In genomic region chr14:96461950-96462798, GRCh38 we compare ENCODE assay signal across 27 cellular contexts. TPM values are rescaled to one million over a fixed set of nuclear protein-coding genes. Genes with fewer than 3 reads are reported as not detected.
DNase-seq lines count a peak whose midpoint lies in the region; ATAC-seq, FAIRE-seq and TF ChIP-seq lines count a peak whose summit lies in the region.
"Had no signal": no experiment of that assay in that cellular context is flagged by ENCODE, and none has a peak within 500 bp of the region (broad histone marks: within the 10 kb centered on the region; RNA-seq: fewer than 3 reads in every experiment).

No MANE protein-coding gene starts in this region.

- no peak for TF ChIP-seq CTCF in activated CD8-positive, alpha-beta T cell treated with anti-CD3 and anti-CD28 coated beads for 36 hours (IDR thresholded peaks at IDR 0.05)
- TF ChIP-seq CTCF in HepG2 (CRISPR knock-in tag; IDR thresholded peaks at IDR 0.05): no peak
- no peak for TF ChIP-seq CTCF in type B pancreatic cell (conservative IDR thresholded peaks at IDR 0.05)

- H3K36me3 Mint-ChIP-seq in activated CD8-positive, alpha-beta T cell treated with anti-CD3 and anti-CD28 coated beads for 36 hours (ENCODE audit: low read depth): no peaks in the 10 kb centered on the region
- peaks cover 3% of the 10 kb centered on the region for H3K36me3 Mint-ChIP-seq in type B pancreatic cell
- no peaks in the 10 kb centered on the region for H3K36me3 Mint-ChIP-seq in activated CD4-positive, alpha-beta T cell treated with anti-CD3 and anti-CD28 coated beads for 36 hours (ENCODE audit: low read depth)
- H3K36me3 Mint-ChIP-seq: CD4-positive, CD25-positive, alpha-beta regulatory T cell; stimulated activated memory B cell treated with anti-CD40 and anti-IgM and Interleukin-4, amounts not matched to agents 10 μg/mL and 1 μg/mL and 100 μg/mL, for 72 hours had no signal

- no peaks in the 10 kb centered on the region for H3K79me2 ChIP-seq in HepG2 (ENCODE audit: insufficient read depth, low read length)

- ATAC-seq in stimulated activated naive CD8-positive, alpha-beta T cell treated with anti-CD3 and anti-CD28 coated beads, Interleukin-15, amount 100 ng/mL, for 72 hours: peak; percentile 43
- no peak for ATAC-seq in stimulated activated naive CD8-positive, alpha-beta T cell treated with anti-CD3 and anti-CD28 coated beads, Interleukin-15, Interleukin-2, amounts not matched to agents 100 U/mL and 50 U/mL, for 24 hours
- ATAC-seq in activated CD8-positive, alpha-beta T cell treated with anti-CD3 and anti-CD28 coated beads for 36 hours: peak; percentile 55
- ATAC-seq in HepG2: peak; percentile 88
- ATAC-seq in GM21619 (IDR thresholded peaks at IDR 0.05; ENCODE audit: unreplicated experiment): no peak
- no peak for ATAC-seq in activated CD4-positive, alpha-beta T cell treated with anti-CD3 and anti-CD28 coated beads for 36 hours
- ATAC-seq in GM18517 (IDR thresholded peaks at IDR 0.05; ENCODE audit: unreplicated experiment): no peak
- ATAC-seq: heart right ventricle; stimulated activated memory B cell treated with anti-CD40 and anti-IgM and Interleukin-4, amounts not matched to agents 10 μg/mL and 1 μg/mL and 100 μg/mL, for 72 hours; upper lobe of right lung had no signal

- H3K9ac ChIP-seq in HepG2 (ENCODE audit: insufficient read depth, low read depth, low read length): peak overlapping the region; percentile 28
- H3K9ac ChIP-seq: SK-N-SH had no signal

- H3K36me3 ChIP-seq in HepG2 (replicated peaks in 1 of 2; ENCODE audit: control insufficient read depth in 1 of 2, insufficient read depth in 2 of 2, low read length in 2 of 2): no peaks in the 10 kb centered on the region
- H3K36me3 ChIP-seq: heart right ventricle, neutrophil, upper lobe of right lung had no signal

- WGBS in HepG2 (ENCODE audit: low lambda C conversion rate): 2% methylated on average over 8 of the region's 8 CpGs

- H3K27ac Mint-ChIP-seq in stimulated activated naive CD8-positive, alpha-beta T cell treated with anti-CD3 and anti-CD28 coated beads, Interleukin-15, amount 100 ng/mL, for 72 hours: peak overlapping the region; percentile 77 to 90
- H3K27ac Mint-ChIP-seq in activated CD8-positive, alpha-beta T cell treated with anti-CD3 and anti-CD28 coated beads for 36 hours: no peak overlapping the region
- peak overlapping the region; percentile 90 for H3K27ac Mint-ChIP-seq in type B pancreatic cell
- H3K27ac Mint-ChIP-seq in activated CD4-positive, alpha-beta T cell treated with anti-CD3 and anti-CD28 coated beads for 36 hours: no peak overlapping the region
- H3K27ac Mint-ChIP-seq: CD4-positive, CD25-positive, alpha-beta regulatory T cell; stimulated activated memory B cell treated with anti-CD40 and anti-IgM and Interleukin-4, amounts not matched to agents 10 μg/mL and 1 μg/mL and 100 μg/mL, for 72 hours had no signal

- no peaks in the 10 kb centered on the region for H3K27me3 ChIP-seq in HepG2 (ENCODE audit: control insufficient read depth in 1 of 2, insufficient read depth in 2 of 2, low read length in 2 of 2)
- H3K27me3 ChIP-seq: neutrophil, upper lobe of right lung had no signal

- TF ChIP-seq EP300 in HepG2 (IDR thresholded peaks at IDR 0.05; ENCODE audit: low read depth in 2 of 2, low read length in 2 of 2) (peak; percentile 68 to 88; a peak in 3 of 4 replicates), HepG2 (CRISPR knock-in tag; IDR thresholded peaks at IDR 0.05; ENCODE audit: borderline replicate concordance) (peak; percentile 89)

- H3K9me3 Mint-ChIP-seq in stimulated activated naive CD8-positive, alpha-beta T cell treated with anti-CD3 and anti-CD28 coated beads, Interleukin-15, amount 100 ng/mL, for 72 hours: no peaks in the 10 kb centered on the region
- no peaks in the 10 kb centered on the region for H3K9me3 Mint-ChIP-seq in activated CD8-positive, alpha-beta T cell treated with anti-CD3 and anti-CD28 coated beads for 36 hours
- H3K9me3 Mint-ChIP-seq in type B pancreatic cell: no peaks in the 10 kb centered on the region
- H3K9me3 Mint-ChIP-seq in activated CD4-positive, alpha-beta T cell treated with anti-CD3 and anti-CD28 coated beads for 36 hours (ENCODE audit: low read depth): no peaks in the 10 kb centered on the region
- H3K9me3 Mint-ChIP-seq: CD4-positive, CD25-positive, alpha-beta regulatory T cell; stimulated activated memory B cell treated with anti-CD40 and anti-IgM and Interleukin-4, amounts not matched to agents 10 μg/mL and 1 μg/mL and 100 μg/mL, for 72 hours had no signal

- no peaks in the 10 kb centered on the region for H3K9me3 ChIP-seq in HepG2 (ENCODE audit: low read length)
- H3K9me3 ChIP-seq: heart right ventricle, neutrophil, SK-N-SH, upper lobe of right lung had no signal

- H3K4me3 ChIP-seq in HepG2 (replicated peaks in 1 of 3; ENCODE audit: insufficient read depth in 1 of 3, low read depth in 2 of 3, low read length in 3 of 3): peak overlapping the region in 2 of 3 experiments; percentile 15 to 44; a peak in 2 of 6 replicates
- H3K4me3 ChIP-seq: heart right ventricle, PC-9, upper lobe of right lung had no signal

- no peaks in the 10 kb centered on the region for H3K27me3 Mint-ChIP-seq in stimulated activated naive CD8-positive, alpha-beta T cell treated with anti-CD3 and anti-CD28 coated beads, Interleukin-15, amount 100 ng/mL, for 72 hours
- peaks cover 2% of the 10 kb centered on the region for H3K27me3 Mint-ChIP-seq in activated CD8-positive, alpha-beta T cell treated with anti-CD3 and anti-CD28 coated beads for 36 hours
- H3K27me3 Mint-ChIP-seq in type B pancreatic cell: no peaks in the 10 kb centered on the region
- no peaks in the 10 kb centered on the region for H3K27me3 Mint-ChIP-seq in activated CD4-positive, alpha-beta T cell treated with anti-CD3 and anti-CD28 coated beads for 36 hours
- H3K27me3 Mint-ChIP-seq: stimulated activated memory B cell treated with anti-CD40 and anti-IgM and Interleukin-4, amounts not matched to agents 10 μg/mL and 1 μg/mL and 100 μg/mL, for 72 hours had no signal

- peaks cover 50% of the 10 kb centered on the region for H3K4me1 ChIP-seq in HepG2 (ENCODE audit: insufficient read depth, low read length)
- H3K4me1 ChIP-seq: heart right ventricle, upper lobe of right lung had no signal

- peaks cover 10% of the 10 kb centered on the region for H3K4me1 Mint-ChIP-seq in stimulated activated naive CD8-positive, alpha-beta T cell treated with anti-CD3 and anti-CD28 coated beads, Interleukin-15, amount 100 ng/mL, for 72 hours
- H3K4me1 Mint-ChIP-seq in activated CD8-positive, alpha-beta T cell treated with anti-CD3 and anti-CD28 coated beads for 36 hours (ENCODE audit: low read depth): peaks cover 9% of the 10 kb centered on the region
- H3K4me1 Mint-ChIP-seq in type B pancreatic cell (ENCODE audit: unreplicated experiment): peaks cover 9% of the 10 kb centered on the region
- peaks cover 6% of the 10 kb centered on the region for H3K4me1 Mint-ChIP-seq in activated CD4-positive, alpha-beta T cell treated with anti-CD3 and anti-CD28 coated beads for 36 hours
- H3K4me1 Mint-ChIP-seq: stimulated activated memory B cell treated with anti-CD40 and anti-IgM and Interleukin-4, amounts not matched to agents 10 μg/mL and 1 μg/mL and 100 μg/mL, for 72 hours had no signal

- CTCF ChIA-PET in activated CD8-positive, alpha-beta T cell treated with anti-CD3 and anti-CD28 coated beads for 36 hours (lab: Charles Lee): no interaction called here
- CTCF ChIA-PET in HepG2 (lab: Yijun Ruan, JAX; ENCODE audit: low intra/inter-chr PET ratio, low total read pairs): no interaction called here
- CTCF ChIA-PET in activated CD4-positive, alpha-beta T cell treated with anti-CD3 and anti-CD28 coated beads for 36 hours (lab: Charles Lee): interaction anchor here (0.6 to 1.0 kb wide), 2 partner anchors 57 to 82 kb away, joined by 3 to 4 read pairs; no protein-coding TSS in a partner anchor

- peak; percentile 86 for FAIRE-seq in HepG2 (lab: Jason Lieb, UNC)
- FAIRE-seq: H54, keratinocyte had no signal

- peak; percentile 38; a peak in 1 of 4 replicates for TF ChIP-seq POLR2A in HepG2 (IDR thresholded peaks at IDR 0.05; ENCODE audit: insufficient read depth in 1 of 2, low read depth in 2 of 2, low read length in 2 of 2)

- no peak for DNase-seq in stimulated activated naive CD8-positive, alpha-beta T cell treated with anti-CD3 and anti-CD28 coated beads, Interleukin-15, amount 100 ng/mL, for 72 hours
- DNase-seq in stimulated activated naive CD8-positive, alpha-beta T cell treated with anti-CD3 and anti-CD28 coated beads, Interleukin-15, Interleukin-2, amounts not matched to agents 100 U/mL and 50 U/mL, for 24 hours: no peak
- DNase-seq in activated CD8-positive, alpha-beta T cell treated with anti-CD3 and anti-CD28 coated beads for 36 hours: peak; percentile 39
- DNase-seq in HepG2 (ENCODE audit: low spot score) (peak; percentile 90), type B pancreatic cell (ENCODE audit: extremely low spot score, unreplicated experiment) (no peak)
- no peak for DNase-seq in activated CD4-positive, alpha-beta T cell treated with anti-CD3 and anti-CD28 coated beads for 36 hours
- DNase-seq: ACHN; activated CD4-positive, CD25-positive, alpha-beta regulatory T cell treated with anti-CD3 and anti-CD28 coated beads, Interleukin-2, amount 50 U/mL, for 72 hours; activated effector memory CD4-positive, alpha-beta T cell treated with anti-CD3 and anti-CD28 coated beads, Interleukin-2, amount 50 U/mL, for 16 hours; aorta; CD4-positive, CD25-positive, alpha-beta regulatory T cell; cerebellar nuclear complex; heart right ventricle; Karpas-422; NCI-H1105 treated with DMSO at 0.1 percent for 48 hours; NCI-H748 treated with DMSO at 0.1 percent for 48 hours; PC-9; retina; SK-N-SH; T1000; upper lobe of right lung had no signal

- POLR2A ChIA-PET in activated CD8-positive, alpha-beta T cell treated with anti-CD3 and anti-CD28 coated beads for 36 hours (lab: Charles Lee): no interaction called here
- POLR2A ChIA-PET in HepG2 (lab: Yijun Ruan, JAX): interaction anchor here (0.8 to 1.6 kb wide), 4 partner anchors 8 to 51 kb away, joined by 3 to 4 read pairs (median 3); no protein-coding TSS in a partner anchor
- POLR2A ChIA-PET in activated CD4-positive, alpha-beta T cell treated with anti-CD3 and anti-CD28 coated beads for 36 hours (lab: Charles Lee): no interaction called here

- TF ChIP-seq RAD21 in HepG2 (CRISPR knock-in tag; IDR thresholded peaks at IDR 0.05): no peak

- peak overlapping the region; percentile 85 for H3K27ac ChIP-seq in HepG2 (ENCODE audit: extremely low read length, insufficient read depth, low read length)
- H3K27ac ChIP-seq: heart right ventricle, neutrophil, PC-9, upper lobe of right lung had no signal

- peak overlapping the region; percentile 75 for H3K4me2 ChIP-seq in HepG2 (ENCODE audit: low read depth, low read length)
- H3K4me2 ChIP-seq: PC-9, SK-N-SH had no signal

- BruUV-seq in HepG2 (replicated peaks; lab: Mats Ljungman, UMichigan): TSS peak; percentile 99

- H3K4me3 Mint-ChIP-seq in stimulated activated naive CD8-positive, alpha-beta T cell treated with anti-CD3 and anti-CD28 coated beads, Interleukin-15, amount 100 ng/mL, for 72 hours: no peak overlapping the region
- no peak overlapping the region for H3K4me3 Mint-ChIP-seq in activated CD8-positive, alpha-beta T cell treated with anti-CD3 and anti-CD28 coated beads for 36 hours
- peak overlapping the region; percentile 41 for H3K4me3 Mint-ChIP-seq in type B pancreatic cell
- no peak overlapping the region for H3K4me3 Mint-ChIP-seq in activated CD4-positive, alpha-beta T cell treated with anti-CD3 and anti-CD28 coated beads for 36 hours
- H3K4me3 Mint-ChIP-seq: CD4-positive, CD25-positive, alpha-beta regulatory T cell; stimulated activated memory B cell treated with anti-CD40 and anti-IgM and Interleukin-4, amounts not matched to agents 10 μg/mL and 1 μg/mL and 100 μg/mL, for 72 hours had no signal

- intact Hi-C loops in activated CD8-positive, alpha-beta T cell treated with anti-CD3 and anti-CD28 coated beads for 36 hours (cut with micrococcal nuclease): no loop called here
- intact Hi-C loops in HepG2 (cut with micrococcal nuclease; ENCODE audit: unreplicated experiment): loop anchor here (5.0 kb wide), 1 partner anchor 40 kb away; the partner anchor contains the start of gene PAPOLA
- intact Hi-C loops in activated CD4-positive, alpha-beta T cell treated with anti-CD3 and anti-CD28 coated beads for 36 hours (cut with DNase I, micrococcal nuclease): no loop called here

- H4K20me1 ChIP-seq in HepG2 (ENCODE audit: insufficient read depth, low read length): no peaks in the 10 kb centered on the region

- in situ Hi-C loops in HepG2 (cut with HindIII; ENCODE audit: extremely low pct_ligation_motif_present, low pct_unique_long_range_greater_than_20kb): no loop called here

- H2AFZ ChIP-seq in HepG2 (ENCODE audit: low read length): peak overlapping the region; percentile 67
- H2AFZ ChIP-seq: PC-9 had no signal

RNA-seq across cellular contexts. Expression of gene PAPOLA, which starts 40.0 kb away (rescaled TPM):
- total RNA-seq in activated CD8-positive, alpha-beta T cell treated with anti-CD3 and anti-CD28 coated beads for 36 hours: 100 to 1,000 TPM; 176 to 178 TPM
- total RNA-seq in HepG2 (2016; rRNA removed; fragmentation: Illumina TruSeq; extraction: Trizol): 103 and 179 TPM in 2 replicates
- 63.8 and 72.8 TPM in 2 replicates for total RNA-seq in HepG2 (2016; cell fraction: cytosol; rRNA removed; fragmentation: Illumina TruSeq; extraction: Trizol; ENCODE audit: low read depth)
- total RNA-seq in HepG2 (2016; cell fraction: insoluble cytoplasmic fraction; rRNA removed; fragmentation: Illumina TruSeq; extraction: Trizol): 103 and 174 TPM in 2 replicates
- total RNA-seq in HepG2 (2016; cell fraction: membrane; rRNA removed; fragmentation: Illumina TruSeq; extraction: Trizol): 148 and 162 TPM in 2 replicates
- 157 and 160 TPM in 2 replicates for total RNA-seq in HepG2 (2016; cell fraction: nucleus; rRNA removed; fragmentation: Illumina TruSeq; extraction: Trizol)
- 127 and 151 TPM in 2 replicates for polyA plus RNA-seq in HepG2 (2011; rRNA removed)
- polyA plus RNA-seq in HepG2 (2011; cell fraction: cytosol; rRNA removed): 90.5 and 106 TPM in 2 replicates
- 111 and 128 TPM in 2 replicates for polyA plus RNA-seq in HepG2 (2011; cell fraction: nucleus; rRNA removed)
- polyA plus RNA-seq in HepG2 (2012): 97.3 and 113 TPM in 2 replicates
- polyA plus RNA-seq in HepG2 (2016; cell fraction: cytosol; fragmentation: Illumina TruSeq; extraction: Trizol; ENCODE audit: low read depth): 254 and 256 TPM in 2 replicates
- 222 and 230 TPM in 2 replicates for polyA plus RNA-seq in HepG2 (2016; cell fraction: insoluble cytoplasmic fraction; fragmentation: Illumina TruSeq; extraction: Trizol; ENCODE audit: low read depth)
- polyA plus RNA-seq in HepG2 (2016; cell fraction: membrane; fragmentation: Illumina TruSeq; extraction: Trizol; ENCODE audit: low read depth): 209 and 213 TPM in 2 replicates
- 138 and 150 TPM in 2 replicates for polyA plus RNA-seq in HepG2 (2016; cell fraction: nucleus; fragmentation: Illumina TruSeq; extraction: Trizol; ENCODE audit: insufficient read depth, low read depth)
- polyA minus RNA-seq in HepG2 (2011; rRNA and poly(A)+ RNA removed; ENCODE audit: low replicate concordance): 112 and 201 TPM in 2 replicates
- polyA minus RNA-seq in HepG2 (2011; cell fraction: cytosol; rRNA and poly(A)+ RNA removed): 122 and 130 TPM in 2 replicates
- 393 and 448 TPM in 2 replicates for polyA minus RNA-seq in HepG2 (2011; cell fraction: nucleus; rRNA and poly(A)+ RNA removed)
- 184 and 210 TPM in 2 replicates for total RNA-seq in type B pancreatic cell (ENCODE audit: low replicate concordance)
- 100 to 1,000 TPM; 190 to 205 TPM for total RNA-seq in activated CD4-positive, alpha-beta T cell treated with anti-CD3 and anti-CD28 coated beads for 36 hours

Comparison
In these comparisons a context has a peak if more than half of its experiments do, and no peak if none do; other contexts are left out.
1. ATAC-seq: peak in stimulated activated naive CD8-positive, alpha-beta T cell treated with anti-CD3 and anti-CD28 coated beads, Interleukin-15, amount 100 ng/mL, for 72 hours (single experiment), activated CD8-positive, alpha-beta T cell treated with anti-CD3 and anti-CD28 coated beads for 36 hours (single experiment) and HepG2 (single experiment); none in stimulated activated naive CD8-positive, alpha-beta T cell treated with anti-CD3 and anti-CD28 coated beads, Interleukin-15, Interleukin-2, amounts not matched to agents 100 U/mL and 50 U/mL, for 24 hours (single experiment), GM21619 (single experiment), activated CD4-positive, alpha-beta T cell treated with anti-CD3 and anti-CD28 coated beads for 36 hours (single experiment) and GM18517 (single experiment).
2. DNase-seq: peak in activated CD8-positive, alpha-beta T cell treated with anti-CD3 and anti-CD28 coated beads for 36 hours (single experiment) and HepG2 (single experiment); none in stimulated activated naive CD8-positive, alpha-beta T cell treated with anti-CD3 and anti-CD28 coated beads, Interleukin-15, amount 100 ng/mL, for 72 hours (0 of 2), stimulated activated naive CD8-positive, alpha-beta T cell treated with anti-CD3 and anti-CD28 coated beads, Interleukin-15, Interleukin-2, amounts not matched to agents 100 U/mL and 50 U/mL, for 24 hours (single experiment), type B pancreatic cell (single experiment) and activated CD4-positive, alpha-beta T cell treated with anti-CD3 and anti-CD28 coated beads for 36 hours (single experiment).
3. H3K27ac Mint-ChIP-seq: peak in stimulated activated naive CD8-positive, alpha-beta T cell treated with anti-CD3 and anti-CD28 coated beads, Interleukin-15, amount 100 ng/mL, for 72 hours (2 of 2) and type B pancreatic cell (single experiment); none in activated CD8-positive, alpha-beta T cell treated with anti-CD3 and anti-CD28 coated beads for 36 hours (single experiment) and activated CD4-positive, alpha-beta T cell treated with anti-CD3 and anti-CD28 coated beads for 36 hours (single experiment).